In the genomic region with DNA sequence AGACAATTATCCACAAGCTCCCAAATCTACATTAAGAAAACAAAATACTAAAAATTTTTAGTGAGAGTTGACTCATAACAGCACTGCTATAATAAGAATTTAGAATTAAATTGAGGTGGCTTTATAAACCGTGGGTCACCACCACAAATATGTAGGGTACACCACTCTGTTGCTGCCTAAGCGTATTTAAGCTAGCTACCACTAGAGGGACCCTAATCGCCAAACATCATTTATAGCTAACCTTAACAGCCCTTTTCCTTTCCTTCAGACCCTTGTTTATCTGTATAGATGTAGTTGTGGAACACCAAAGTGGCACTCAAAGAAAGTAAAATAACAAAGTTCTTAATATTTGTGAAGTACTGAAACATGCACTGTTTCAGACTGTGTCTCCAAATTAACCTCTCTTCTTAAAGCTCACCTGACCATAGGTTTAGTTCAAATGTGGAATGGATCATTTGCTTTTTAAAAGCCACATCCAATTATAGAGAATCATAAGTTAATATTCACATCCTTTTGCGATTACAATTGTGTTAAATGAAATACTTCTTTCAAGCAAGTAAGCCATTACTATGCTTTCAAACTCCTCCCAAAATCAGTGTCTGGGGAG, we compare ENCODE assay signal across 8 cellular contexts.
DNase-seq lines count a peak whose midpoint lies in the region; ATAC-seq and TF ChIP-seq lines count a peak whose summit lies in the region.

No MANE protein-coding gene starts in this region.

- H4K20me1 ChIP-seq in neural progenitor cell (ENCODE audit: low read depth): no peaks in the 10 kb centered on the region

- no peak overlapping the region for H3K9ac ChIP-seq in neural progenitor cell

- intact Hi-C loops in activated naive CD4-positive, alpha-beta T cell treated with anti-CD3 and anti-CD28 coated beads for 36 hours (cut with micrococcal nuclease): loop anchor here (1.0 to 10.0 kb wide), 6 partner anchors 99 to 1346 kb away; no protein-coding TSS in a partner anchor

- H3K4me3 ChIP-seq in AG09309 (ENCODE audit: control insufficient read depth, low read depth, low read length): no peak overlapping the region
- H3K4me3 ChIP-seq in fibroblast of mammary gland (ENCODE audit: control insufficient read depth, low read depth, low read length): no peak overlapping the region
- no peak overlapping the region for H3K4me3 ChIP-seq in neural progenitor cell

- H3K4me2 ChIP-seq in neural progenitor cell: peak overlapping the region; percentile 45

- peaks cover 38% of the 10 kb centered on the region for H3K4me1 ChIP-seq in neural progenitor cell

- H3K79me2 ChIP-seq in neural progenitor cell (ENCODE audit: low read depth): peaks cover 6% of the 10 kb centered on the region

- no peak overlapping the region for H3K27ac Mint-ChIP-seq in neural progenitor cell
- H3K27ac Mint-ChIP-seq in activated naive CD4-positive, alpha-beta T cell treated with anti-CD3 and anti-CD28 coated beads for 36 hours: no peak overlapping the region

- peaks cover under 1% of the 10 kb centered on the region for H3K9me3 Mint-ChIP-seq in neural progenitor cell
- H3K9me3 Mint-ChIP-seq in activated naive CD4-positive, alpha-beta T cell treated with anti-CD3 and anti-CD28 coated beads for 36 hours: no peaks in the 10 kb centered on the region

- H3K27ac ChIP-seq in neural progenitor cell: peak overlapping the region; percentile 78

- H3K36me3 ChIP-seq in neural progenitor cell: no peaks in the 10 kb centered on the region

- ATAC-seq in GM18498 (IDR thresholded peaks at IDR 0.05; ENCODE audit: unreplicated experiment) (peak; percentile 86), HG02759 (IDR thresholded peaks at IDR 0.05; ENCODE audit: unreplicated experiment) (peak; percentile 88)

- no peak overlapping the region for H3K4me3 Mint-ChIP-seq in neural progenitor cell
- H3K4me3 Mint-ChIP-seq in activated naive CD4-positive, alpha-beta T cell treated with anti-CD3 and anti-CD28 coated beads for 36 hours: no peak overlapping the region

- no peaks in the 10 kb centered on the region for H3K27me3 Mint-ChIP-seq in neural progenitor cell (ENCODE audit: insufficient read depth, low read depth)
- peaks cover 6% of the 10 kb centered on the region for H3K27me3 Mint-ChIP-seq in activated naive CD4-positive, alpha-beta T cell treated with anti-CD3 and anti-CD28 coated beads for 36 hours (ENCODE audit: low read depth)

- H3K27me3 ChIP-seq in neural progenitor cell: no peaks in the 10 kb centered on the region

- peaks cover 6% of the 10 kb centered on the region for H3K36me3 Mint-ChIP-seq in neural progenitor cell
- H3K36me3 Mint-ChIP-seq in activated naive CD4-positive, alpha-beta T cell treated with anti-CD3 and anti-CD28 coated beads for 36 hours (ENCODE audit: low read depth): no peaks in the 10 kb centered on the region

- peak; percentile 51 for DNase-seq in AG09309 (ENCODE audit: low read depth)
- peak; percentile 65 for DNase-seq in NCI-H1092 treated with DMSO at 0.1 percent for 48 hours (lab: John Stamatoyannopoulos, UW)
- peak; percentile 63 for DNase-seq in SKM-1 treated with dmso at 0.1 percent for 144 hours (lab: John Stamatoyannopoulos, UW; ENCODE audit: unreplicated experiment)
- peak; percentile 67 for DNase-seq in fibroblast of mammary gland (ENCODE audit: low read depth)
- peak; percentile 75 for DNase-seq in neural progenitor cell (ENCODE audit: low spot score)
- DNase-seq in activated naive CD4-positive, alpha-beta T cell treated with anti-CD3 and anti-CD28 coated beads for 36 hours: no peak

- H2AFZ ChIP-seq in neural progenitor cell (replicated peaks): no peak overlapping the region

- H3K9me3 ChIP-seq in neural progenitor cell (ENCODE audit: low read depth): no peaks in the 10 kb centered on the region

- CTCF ChIA-PET in activated naive CD4-positive, alpha-beta T cell treated with anti-CD3 and anti-CD28 coated beads for 36 hours (lab: Charles Lee): interaction anchor here (0.6 to 8.0 kb wide), 26 partner anchors 9 to 967 kb away, joined by 3 to 56 read pairs (median 4); a partner anchor contains a TSS

- H3K4me1 Mint-ChIP-seq in neural progenitor cell: peaks cover 63% of the 10 kb centered on the region
- H3K4me1 Mint-ChIP-seq in activated naive CD4-positive, alpha-beta T cell treated with anti-CD3 and anti-CD28 coated beads for 36 hours (ENCODE audit: low read depth): no peaks in the 10 kb centered on the region

- TF ChIP-seq CTCF in AG09309 (IDR thresholded peaks at IDR 0.05; ENCODE audit: control insufficient read depth, insufficient read depth, low read depth, low read length, missing control alignments): peak; percentile 76
- peak; percentile 88 for TF ChIP-seq CTCF in fibroblast of mammary gland (conservative IDR thresholded peaks at IDR 0.05; ENCODE audit: control insufficient read depth, insufficient read depth, low read depth, low read length)
- peak; percentile 87 for TF ChIP-seq CTCF in neural progenitor cell (IDR thresholded peaks at IDR 0.05)

- peaks cover 25% of the 10 kb centered on the region for H3F3A ChIP-seq in neural progenitor cell (ENCODE audit: low read depth)
